ENCODE assay signal across 8 cellular contexts in genomic region chr2:42360493-42360889, GRCh38. TPM values are rescaled to one million over a fixed set of nuclear protein-coding genes. Genes with fewer than 3 reads are reported as not detected.
DNase-seq lines count a peak whose midpoint lies in the region; ATAC-seq and TF ChIP-seq lines count a peak whose summit lies in the region.

No MANE protein-coding gene starts in this region.

- TF ChIP-seq POLR2A in heart left ventricle (IDR thresholded peaks at IDR 0.05) (no peak), gastrocnemius medialis (IDR thresholded peaks at IDR 0.05) (no peak)

- H3K27ac Mint-ChIP-seq in WTC11: peak overlapping the region; percentile 100

- 0 to 1% (median 0%) methylated on average over 11 to 15 of the region's 15 CpGs for WGBS in heart left ventricle, 4 donors

- H3K27ac ChIP-seq in heart left ventricle (peak overlapping the region; percentile 90 to 100 (median 94)), gastrocnemius medialis (peak overlapping the region; percentile 97 to 99 (median 98))

- no peaks in the 10 kb centered on the region for H3K36me3 Mint-ChIP-seq in WTC11

- H3K36me3 ChIP-seq in HAP-1 (replicated peaks) (no peaks in the 10 kb centered on the region; the same call in 1 of the 2 replicates), heart left ventricle (peaks cover 0 to 6% (median 0%) of the 10 kb centered on the region in 9 donors), gastrocnemius medialis (no peaks in the 10 kb centered on the region)

- TF ChIP-seq CTCF in WTC11 (IDR thresholded peaks at IDR 0.05) (no peak), heart left ventricle (IDR thresholded peaks at IDR 0.05) (no peak), gastrocnemius medialis (IDR thresholded peaks at IDR 0.05 in 4 of 5, conservative IDR thresholded peaks at IDR 0.05 in 1 of 5) (no peak)

- H3K4me1 Mint-ChIP-seq in WTC11: peaks cover 24% of the 10 kb centered on the region

- no peaks in the 10 kb centered on the region for H3K27me3 ChIP-seq in HAP-1 (ENCODE audit: low read depth)
- H3K27me3 ChIP-seq in heart left ventricle: no peaks in the 10 kb centered on the region
- no peaks in the 10 kb centered on the region for H3K27me3 ChIP-seq in gastrocnemius medialis

- no peaks in the 10 kb centered on the region for H3K9me3 ChIP-seq in HAP-1
- H3K9me3 ChIP-seq in heart left ventricle: no peaks in the 10 kb centered on the region
- no peaks in the 10 kb centered on the region for H3K9me3 ChIP-seq in gastrocnemius medialis

- DNase-seq in HAP-1 (ENCODE audit: low spot score in 2 of 2) (no peak), WTC11 (ENCODE audit: low spot score) (no peak), heart left ventricle (no peak), gastrocnemius medialis (no peak), mesenteric fat pad (ENCODE audit: low spot score) (no peak), NOMO-1 treated with dmso at 0.1 percent for 144 hours (lab: John Stamatoyannopoulos, UW; ENCODE audit: unreplicated experiment) (no peak), cerebellum (ENCODE audit: low spot score) (no peak), NCI-H1417 treated with DMSO at 0.1 percent for 48 hours (lab: John Stamatoyannopoulos, UW) (no peak)

- POLR2A ChIA-PET in WTC11 (lab: Charles Lee): interaction anchor here (0.5 to 0.6 kb wide), 2 partner anchors 64 to 457 kb away, joined by 3 to 5 read pairs; no protein-coding TSS in a partner anchor

- peak overlapping the region; percentile 93 for H3K4me3 Mint-ChIP-seq in WTC11

- CTCF ChIA-PET in WTC11 (lab: Charles Lee): interaction anchor here (1.0 kb wide), 1 partner anchor 491 kb away, joined by 3 read pairs; no protein-coding TSS in a partner anchor

- ATAC-seq in WTC11 (no peak), heart left ventricle (peak in 1 of 4 donors; percentile 1), gastrocnemius medialis (peak; percentile 15 to 18)

- H3K27me3 Mint-ChIP-seq in WTC11 (ENCODE audit: low read depth): no peaks in the 10 kb centered on the region

- no peaks in the 10 kb centered on the region for H3K9me3 Mint-ChIP-seq in WTC11

- intact Hi-C loops in heart left ventricle (cut with DNase I) (loop anchor here in 8 of 10 donors (2.0 to 10.0 kb wide), 4 partner anchors 264 to 1244 kb away; no protein-coding TSS in a partner anchor), gastrocnemius medialis (cut with DNase I; ENCODE audit: low total_unique reads) (loop anchor here (2.0 to 5.0 kb wide), 4 partner anchors 192 to 520 kb away; partner anchors contain the start of genes EML4 and PKDCC)

- in situ Hi-C loops in HAP-1 (cut with MboI; ENCODE audit: low sequenced_read_pairs) (loop anchor here (25.0 kb wide), 1 partner anchor 302 kb away; no protein-coding TSS in a partner anchor), gastrocnemius medialis (cut with MboI; ENCODE audit: low sequenced_read_pairs in 4 of 4) (loop anchor here (5.0 to 25.0 kb wide), 6 partner anchors 256 to 516 kb away; no protein-coding TSS in a partner anchor)

- H3K4me3 ChIP-seq in HAP-1 (peak overlapping the region; percentile 96), heart left ventricle (peak overlapping the region; percentile 77 to 100 (median 94)), gastrocnemius medialis (peak overlapping the region; percentile 86 to 99 (median 97))

- peaks cover 10% of the 10 kb centered on the region for H3K4me1 ChIP-seq in HAP-1
- H3K4me1 ChIP-seq in heart left ventricle: peaks cover 0 to 36% (median 27%) of the 10 kb centered on the region in 12 donors
- H3K4me1 ChIP-seq in gastrocnemius medialis: peaks cover 31 to 36% of the 10 kb centered on the region in 2 donors

TF ChIP-seq in WTC11, 78 proteins besides CTCF, POLR2A, EP300 and RAD21 (continues in another document):
- TF ChIP-seq ATF2 (CRISPR knock-in tag; IDR thresholded peaks at IDR 0.05; ENCODE audit: borderline replicate concordance, low read depth) (no peak), ERG (CRISPR knock-in tag; IDR thresholded peaks at IDR 0.05) (no peak), ARID4B (CRISPR knock-in tag; IDR thresholded peaks at IDR 0.05; ENCODE audit: borderline replicate concordance) (no peak), JAZF1 (CRISPR knock-in tag; IDR thresholded peaks at IDR 0.05) (no peak), FOXJ3 (CRISPR knock-in tag; IDR thresholded peaks at IDR 0.05; ENCODE audit: borderline replicate concordance) (no peak), ZNF263 (CRISPR knock-in tag; IDR thresholded peaks at IDR 0.05; ENCODE audit: low read depth) (no peak), ZNF512 (CRISPR knock-in tag; IDR thresholded peaks at IDR 0.05; ENCODE audit: borderline replicate concordance) (no peak), RELA (CRISPR knock-in tag; IDR thresholded peaks at IDR 0.05; ENCODE audit: borderline replicate concordance) (no peak), FOXP1 (CRISPR knock-in tag; IDR thresholded peaks at IDR 0.05; ENCODE audit: borderline replicate concordance) (no peak), GTF2I (CRISPR knock-in tag; conservative IDR thresholded peaks at IDR 0.05) (no peak), ZNF317 (CRISPR knock-in tag; IDR thresholded peaks at IDR 0.05; ENCODE audit: borderline replicate concordance, low read depth) (no peak)

RNA-seq across cellular contexts. Expression of gene COX7A2L, which starts 0.5 kb away (rescaled TPM):
- 99.5 to 114 TPM (median 108 TPM) in 3 replicates for total RNA-seq in WTC11 (2021)
- 100 to 1,000 TPM in 5 of 9 donors, 10 to 100 TPM in 4; 87.0 to 138 (median 105) TPM for total RNA-seq in heart left ventricle
- 100 to 1,000 TPM in 1 of 2 donors, 10 to 100 TPM in 1; 57.2 to 122 TPM for polyA plus RNA-seq in heart left ventricle
- 10 to 100 TPM; 69.8 to 94.7 (median 89.1) TPM for total RNA-seq in gastrocnemius medialis
- 78.5 TPM for total RNA-seq in mesenteric fat pad
- 79.3 TPM for total RNA-seq in cerebellum
